Comparison of ENCODE assay signal across 25 cellular contexts in the genomic region with DNA sequence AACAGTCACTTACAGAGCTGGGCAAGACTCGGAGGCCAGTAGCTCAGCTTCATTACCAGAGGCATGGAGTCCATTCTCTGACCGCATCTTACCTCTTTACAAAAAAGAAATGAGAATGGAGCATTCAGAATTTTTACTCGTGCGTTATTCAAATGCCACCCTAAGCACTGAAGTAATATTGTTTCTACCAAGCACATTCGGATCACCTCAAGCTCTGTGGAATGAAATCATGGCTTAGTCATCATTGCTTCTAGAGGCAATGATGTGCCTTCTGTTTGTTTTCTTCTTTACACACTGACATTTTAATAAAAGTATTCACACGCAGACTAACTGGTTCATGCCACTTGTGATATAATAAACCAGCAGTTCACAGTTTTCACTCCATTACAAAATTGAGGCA.
A peak's percentile ranks its signal among the peaks of the same experiment; 100 is the strongest.
DNase-seq lines count a peak whose midpoint lies in the region; ATAC-seq and TF ChIP-seq lines count a peak whose summit lies in the region.
"Had no signal": no experiment of that assay in that cellular context is flagged by ENCODE, and none has a peak within 500 bp of the region (broad histone marks: within the 10 kb centered on the region; RNA-seq: fewer than 3 reads in every experiment).

No MANE protein-coding gene starts in this region.

- no peaks in the 10 kb centered on the region for H3K27me3 ChIP-seq in BE2C
- H3K27me3 ChIP-seq: BLaER1 treated with 17β-estradiol and CSF1 and Interleukin-3, amounts not matched to agents 10 nM and 100 nM had no signal

- H3K4me1 ChIP-seq in BE2C, result no peaks in the 10 kb centered on the region
- H3K4me1 ChIP-seq: BLaER1 treated with 17β-estradiol and CSF1 and Interleukin-3, amounts not matched to agents 10 nM and 100 nM had no signal

- no peak for DNase-seq in natural killer cell
- no peak for DNase-seq in natural killer cell treated with Interleukin-12 subunit alpha and Interleukin-12 subunit beta and Interleukin-15 and Interleukin-18, amount 100 ng/mL, for 72 hours (ENCODE audit: low spot score)
- peak; percentile 22 for DNase-seq in astrocyte of the spinal cord (ENCODE audit: low read depth, low spot score)
- no peak for DNase-seq in immature natural killer cell
- no peak for DNase-seq in BE2C
- DNase-seq in stimulated activated CD4-positive, alpha-beta T cell treated with anti-CD3 and anti-CD28 coated beads, Interleukin-2, amount 100 ng/mL, for 24 hours, result no peak
- DNase-seq in DMS114 treated with DMSO at 0.1 percent for 48 hours (lab: John Stamatoyannopoulos, UW; ENCODE audit: unreplicated experiment), result no peak
- no peak for DNase-seq in coronary artery (ENCODE audit: low spot score)
- DNase-seq: 8988T; CD4-positive, alpha-beta T cell; COR-L47; GDM1; H9; KG1; MM.1S; NCI-H1694; NCI-H2029 treated with DMSO at 0.1 percent for 48 hours; NCI-H446 treated with DMSO at 0.1 percent for 48 hours; NCI-H526; SHP77 had no signal

- no peak overlapping the region for H3K27ac ChIP-seq in coronary artery
- H3K27ac ChIP-seq: BLaER1 treated with 17β-estradiol and CSF1 and Interleukin-3, amounts not matched to agents 10 nM and 100 nM; RWPE1 had no signal

- H3K27me3 Mint-ChIP-seq in natural killer cell (ENCODE audit: low read depth in 2 of 2) (no peaks in the 10 kb centered on the region), immature natural killer cell (ENCODE audit: low read depth in 3 of 3) (peaks cover 0 to 2% (median 1%) of the 10 kb centered on the region in 3 donors)
- no peaks in the 10 kb centered on the region for H3K27me3 Mint-ChIP-seq in natural killer cell treated with Interleukin-12 subunit alpha and Interleukin-12 subunit beta and Interleukin-15 and Interleukin-18, amount 100 ng/mL, for 72 hours
- H3K27me3 Mint-ChIP-seq: CD4-positive, alpha-beta T cell had no signal

- H3K4me3 Mint-ChIP-seq in natural killer cell (peak overlapping the region; percentile 35), immature natural killer cell (peak overlapping the region in 4 of 5 donors; percentile 28 to 59 (median 42))
- H3K4me3 Mint-ChIP-seq in natural killer cell treated with Interleukin-12 subunit alpha and Interleukin-12 subunit beta and Interleukin-15 and Interleukin-18, amount 100 ng/mL, for 72 hours, result no peak overlapping the region
- H3K4me3 Mint-ChIP-seq: CD4-positive, alpha-beta T cell; GM23338; H9 had no signal

- H3K4me3 ChIP-seq in astrocyte of the spinal cord (ENCODE audit: low read depth, low read length) (no peak overlapping the region), BE2C (ENCODE audit: low read depth, low read length) (no peak overlapping the region), coronary artery (no peak overlapping the region)
- H3K4me3 ChIP-seq: BLaER1 treated with 17β-estradiol and CSF1 and Interleukin-3, amounts not matched to agents 10 nM and 100 nM; GM12878; GM23338 had no signal

- TF ChIP-seq CTCF in natural killer cell (IDR thresholded peaks at IDR 0.05) (no peak), astrocyte of the spinal cord (IDR thresholded peaks at IDR 0.05; ENCODE audit: low read depth, low read length) (no peak), BE2C (IDR thresholded peaks at IDR 0.05; ENCODE audit: low read depth, low read length) (no peak), coronary artery (IDR thresholded peaks at IDR 0.05) (no peak)

- no peak for ATAC-seq in natural killer cell
- ATAC-seq in natural killer cell treated with Interleukin-12 subunit alpha and Interleukin-12 subunit beta and Interleukin-15 and Interleukin-18, amount 100 ng/mL, for 72 hours, result no peak
- ATAC-seq: GM12878, GM23338, Panc1 had no signal

- no peaks in the 10 kb centered on the region for H3K9me3 Mint-ChIP-seq in natural killer cell
- no peaks in the 10 kb centered on the region for H3K9me3 Mint-ChIP-seq in natural killer cell treated with Interleukin-12 subunit alpha and Interleukin-12 subunit beta and Interleukin-15 and Interleukin-18, amount 100 ng/mL, for 72 hours
- H3K9me3 Mint-ChIP-seq in immature natural killer cell, result no peaks in the 10 kb centered on the region
- H3K9me3 Mint-ChIP-seq: CD4-positive, alpha-beta T cell; GM23338; H9 had no signal

- H3K27ac Mint-ChIP-seq in natural killer cell (peak overlapping the region; percentile 39 to 76), immature natural killer cell (peak overlapping the region in 4 of 6 donors; percentile 30 to 73 (median 47))
- peak overlapping the region in 1 of 2 donors; percentile 39 for H3K27ac Mint-ChIP-seq in natural killer cell treated with Interleukin-12 subunit alpha and Interleukin-12 subunit beta and Interleukin-15 and Interleukin-18, amount 100 ng/mL, for 72 hours
- H3K27ac Mint-ChIP-seq: CD4-positive, alpha-beta T cell; GM23338 had no signal

- in situ Hi-C loops in astrocyte of the spinal cord (cut with HindIII; ENCODE audit: low sequenced_read_pairs), result no loop called here

- H3K4me1 Mint-ChIP-seq in natural killer cell, result peaks cover 25 to 32% of the 10 kb centered on the region in 2 donors
- peaks cover 14 to 19% of the 10 kb centered on the region in 2 donors for H3K4me1 Mint-ChIP-seq in natural killer cell treated with Interleukin-12 subunit alpha and Interleukin-12 subunit beta and Interleukin-15 and Interleukin-18, amount 100 ng/mL, for 72 hours (ENCODE audit: low read depth in 2 of 2)
- H3K4me1 Mint-ChIP-seq in immature natural killer cell, result peaks cover 28 to 45% of the 10 kb centered on the region in 2 donors
- H3K4me1 Mint-ChIP-seq: GM23338 had no signal

- no peaks in the 10 kb centered on the region for H3K9me3 ChIP-seq in BE2C
- H3K9me3 ChIP-seq: BLaER1 treated with 17β-estradiol and CSF1 and Interleukin-3, amounts not matched to agents 10 nM and 100 nM had no signal

- intact Hi-C loops in natural killer cell (cut with micrococcal nuclease), result no loop called here

- no peaks in the 10 kb centered on the region for H3K36me3 Mint-ChIP-seq in natural killer cell
- peaks cover 4% of the 10 kb centered on the region for H3K36me3 Mint-ChIP-seq in natural killer cell treated with Interleukin-12 subunit alpha and Interleukin-12 subunit beta and Interleukin-15 and Interleukin-18, amount 100 ng/mL, for 72 hours
- H3K36me3 Mint-ChIP-seq in immature natural killer cell, result peaks cover 27 to 33% (median 28%) of the 10 kb centered on the region in 3 donors

- no peaks in the 10 kb centered on the region for H3K36me3 ChIP-seq in BE2C
